In genomic region chr5:99058466-99058865, GRCh38 we compare ENCODE assay signal across 20 cellular contexts.
"Had no signal": no experiment of that assay in that cellular context is flagged by ENCODE, and none has a peak within 500 bp of the region (broad histone marks: within the 10 kb centered on the region; RNA-seq: fewer than 3 reads in every experiment).

No MANE protein-coding gene starts in this region.

- DNase-seq: activated CD4-positive, alpha-beta T cell treated with anti-CD3 and anti-CD28 coated beads, Interleukin-2, amount 50 U/mL, for 1 hour; activated CD4-positive, CD25-positive, alpha-beta regulatory T cell treated with anti-CD3 and anti-CD28 coated beads, Interleukin-2, amount 50 U/mL, for 72 hours; activated CD8-positive, alpha-beta memory T cell treated with anti-CD3 and anti-CD28 coated beads for 24 hours; activated CD8-positive, alpha-beta memory T cell treated with anti-CD3 and anti-CD28 coated beads, Interleukin-2, amount 50 U/mL, for 48 hours; activated effector memory CD4-positive, alpha-beta T cell treated with Interleukin-2 at 50 U/mL for 16 hours; activated naive CD4-positive, alpha-beta T cell treated with anti-CD3 and anti-CD28 coated beads, Interleukin-2, amount 10 ng/mL, durations not matched to agents 7 days and 5 days; activated T-cell treated with anti-CD3 and anti-CD28 coated beads, Interleukin-2, amount 50 U/mL, for 48 hours; aorta; brain microvascular endothelial cell; colonic mucosa; endodermal cell; gastrocnemius medialis; head of caudate nucleus; left ventricle myocardium superior; mesendoderm; naive thymus-derived CD8-positive, alpha-beta T cell; right lobe of liver; stimulated activated CD4-positive, alpha-beta T cell treated with anti-CD3 and anti-CD28 coated beads, Interleukin-4, amount 100 ng/mL, for 4 hours; stimulated activated naive B cell treated with anti-CD40 and anti-IgM and Interleukin-4, amounts not matched to agents 10 μg/mL and 1 μg/mL and 100 μg/mL, for 72 hours had no signal

- H3K27me3 ChIP-seq: brain microvascular endothelial cell, colonic mucosa, gastrocnemius medialis, right lobe of liver had no signal

- H3K9me3 ChIP-seq: colonic mucosa, gastrocnemius medialis, right lobe of liver had no signal

- H3K4me1 ChIP-seq: colonic mucosa, gastrocnemius medialis had no signal

- ATAC-seq: gastrocnemius medialis; left ventricle myocardium superior; naive thymus-derived CD8-positive, alpha-beta T cell; right lobe of liver; stimulated activated naive B cell treated with anti-CD40 and anti-IgM and Interleukin-4, amounts not matched to agents 10 μg/mL and 1 μg/mL and 100 μg/mL, for 72 hours had no signal

- H3K36me3 ChIP-seq: brain microvascular endothelial cell, colonic mucosa, gastrocnemius medialis, right lobe of liver had no signal

- H3K27ac ChIP-seq: brain microvascular endothelial cell, colonic mucosa, gastrocnemius medialis, right lobe of liver had no signal

- H3K4me3 ChIP-seq: colonic mucosa, gastrocnemius medialis, right lobe of liver, smooth muscle cell had no signal
